8 cellular contexts compared by ENCODE assay signal in the genomic region with DNA sequence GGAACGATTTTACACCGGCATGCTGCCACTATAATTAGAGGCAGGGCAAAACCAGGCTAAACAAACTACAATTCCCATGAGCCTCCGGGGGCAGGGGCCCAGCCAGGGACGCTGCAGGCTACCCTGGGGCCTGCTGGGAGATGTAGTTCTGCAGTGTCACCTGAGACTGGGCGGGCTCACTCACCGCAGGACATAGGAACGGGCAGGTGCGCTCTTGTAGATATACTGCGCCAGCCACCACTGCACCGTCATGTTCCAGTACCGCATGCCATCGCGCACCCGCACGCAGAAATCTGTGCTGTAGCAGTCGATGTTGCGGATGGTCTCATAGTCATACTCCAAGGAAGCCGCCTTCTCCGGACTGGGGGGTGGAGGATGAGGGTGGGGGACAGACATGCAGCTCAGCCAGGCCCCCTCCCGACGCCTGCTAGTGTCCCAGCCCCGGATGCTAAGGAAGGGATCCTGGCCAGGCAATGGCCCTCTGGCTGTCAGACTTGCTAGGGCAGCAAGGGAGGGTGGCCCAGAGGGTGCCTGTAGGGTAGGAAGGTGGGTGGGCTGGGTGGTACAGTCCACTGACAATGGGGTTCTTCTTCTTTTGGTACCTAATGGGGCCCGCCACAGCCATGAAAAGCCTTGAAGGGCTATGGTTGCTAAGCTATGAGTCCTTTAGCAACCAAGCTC. TPM values are rescaled to one million over a fixed set of nuclear protein-coding genes. Genes with fewer than 3 reads are reported as not detected.
DNase-seq lines count a peak whose midpoint lies in the region; ATAC-seq, FAIRE-seq and TF ChIP-seq lines count a peak whose summit lies in the region.

No MANE protein-coding gene starts in this region.

- CTCF ChIA-PET in WTC11 (lab: Charles Lee) = interaction anchor here (1.9 to 2.3 kb wide), 2 partner anchors 11 to 212 kb away, joined by 13 to 84 read pairs; a partner anchor contains a TSS

- dilution Hi-C loops in keratinocyte (cut with MboI; ENCODE audit: extremely low pct_ligation_motif_present, low sequenced_read_pairs) = no loop called here

- H3K9me1 ChIP-seq in keratinocyte (ENCODE audit: control insufficient read depth, extremely low read depth, insufficient read depth, low read length) = no peaks in the 10 kb centered on the region

- TF ChIP-seq CTCF in 22Rv1 (IDR thresholded peaks at IDR 0.05) = no peak
- TF ChIP-seq CTCF in WTC11 (IDR thresholded peaks at IDR 0.05) = no peak
- TF ChIP-seq CTCF in keratinocyte (optimal IDR thresholded peaks at IDR 0.05 in 1 of 3, IDR thresholded peaks at IDR 0.05 in 1 of 3, conservative IDR thresholded peaks at IDR 0.05 in 1 of 3; ENCODE audit: extremely low read depth in 1 of 3, insufficient read depth in 2 of 3, low read length in 3 of 3) = no peak
- TF ChIP-seq CTCF in prostate gland (IDR thresholded peaks at IDR 0.05) = no peak

- peaks cover 2% of the 10 kb centered on the region for H3K79me2 ChIP-seq in keratinocyte (ENCODE audit: control insufficient read depth, insufficient read depth, low read length)

- intact Hi-C loops in prostate gland (cut with DNase I) = no loop called here

- ATAC-seq in WTC11 (peak; percentile 78), GM21423 (IDR thresholded peaks at IDR 0.05; ENCODE audit: unreplicated experiment) (no peak)

- WGBS in prostate gland = 86% methylated on average over 21 of the region's 23 CpGs

- POLR2A ChIA-PET in WTC11 (lab: Charles Lee) = no interaction called here

- H3K9me3 ChIP-seq in keratinocyte (ENCODE audit: control insufficient read depth, low read depth, low read length) (no peaks in the 10 kb centered on the region), prostate gland (no peaks in the 10 kb centered on the region)

- no peak overlapping the region for H2AFZ ChIP-seq in keratinocyte (ENCODE audit: control insufficient read depth, low read length)

- H3K27ac ChIP-seq in 22Rv1 = peak overlapping the region; percentile 26; the same call in 1 of the 2 replicates
- no peak overlapping the region for H3K27ac ChIP-seq in keratinocyte (ENCODE audit: control insufficient read depth, insufficient read depth, low read length)
- no peak overlapping the region for H3K27ac ChIP-seq in prostate gland

- H3K4me3 Mint-ChIP-seq in WTC11 = no peak overlapping the region

- H3K4me1 Mint-ChIP-seq in WTC11 = peaks cover 14% of the 10 kb centered on the region

- H3K27me3 Mint-ChIP-seq in WTC11 (ENCODE audit: low read depth) = no peaks in the 10 kb centered on the region

- no peak for DNase-seq in GM12892 (ENCODE audit: insufficient read length)
- peak; percentile 81 for DNase-seq in WTC11 (ENCODE audit: low spot score)
- no peak for DNase-seq in keratinocyte (ENCODE audit: low read depth, low spot score)
- no peak for DNase-seq in NCI-H1694 treated with DMSO at 0.1 percent for 48 hours (lab: John Stamatoyannopoulos, UW)
- DNase-seq in AML-193 (lab: John Stamatoyannopoulos, UW) = no peak
- no peak for DNase-seq in prostate gland (ENCODE audit: low spot score)

- H3K27me3 ChIP-seq in keratinocyte (ENCODE audit: control insufficient read depth, extremely low read depth, insufficient read depth, low read length) (no peaks in the 10 kb centered on the region), prostate gland (replicated peaks; ENCODE audit: insufficient read depth) (no peaks in the 10 kb centered on the region)

- H3K36me3 ChIP-seq in keratinocyte (ENCODE audit: control insufficient read depth in 2 of 2, extremely low read depth in 1 of 2, insufficient read depth in 2 of 2, low read length in 2 of 2) (peaks cover 20 to 23% of the 10 kb centered on the region in 2 experiments), prostate gland (no peaks in the 10 kb centered on the region)

- H3K9me3 Mint-ChIP-seq in WTC11 = no peaks in the 10 kb centered on the region

- H3K36me3 Mint-ChIP-seq in WTC11 = peaks cover 20% of the 10 kb centered on the region

- H3K9ac ChIP-seq in keratinocyte (ENCODE audit: control insufficient read depth, extremely low read depth, insufficient read depth, low read length) = no peak overlapping the region

- no peak overlapping the region for H3K4me3 ChIP-seq in keratinocyte (ENCODE audit: control insufficient read depth in 2 of 3, extremely low read depth in 1 of 3, insufficient read depth in 2 of 3, low read depth in 1 of 3, low read length in 3 of 3)
- H3K4me3 ChIP-seq in prostate gland = no peak overlapping the region

- FAIRE-seq in GM12892 (lab: Jason Lieb, UNC) (peak; percentile 42), keratinocyte (lab: Jason Lieb, UNC) (peak; percentile 29)

- H4K20me1 ChIP-seq in keratinocyte (ENCODE audit: control insufficient read depth, extremely low read depth, insufficient read depth, low read length) = peaks cover 5% of the 10 kb centered on the region

- H3K4me1 ChIP-seq in keratinocyte (ENCODE audit: control insufficient read depth, extremely low read depth, insufficient read depth, low read length) (no peaks in the 10 kb centered on the region), prostate gland (replicated peaks) (no peaks in the 10 kb centered on the region)

- no peak overlapping the region for H3K4me2 ChIP-seq in keratinocyte (ENCODE audit: control insufficient read depth, extremely low read depth, insufficient read depth, low read depth, low read length)

- no peak overlapping the region; the same call in 1 of the 2 replicates for H3K27ac Mint-ChIP-seq in WTC11

- TF ChIP-seq POLR2A in GM12892 (IDR thresholded peaks at IDR 0.05; ENCODE audit: low read depth, low read length) = no peak
- TF ChIP-seq POLR2A in prostate gland (IDR thresholded peaks at IDR 0.05) = no peak

TF ChIP-seq in WTC11, 78 proteins besides CTCF, POLR2A, EP300 and RAD21 (continues in another document):
- TF ChIP-seq SMAD3 (CRISPR knock-in tag; IDR thresholded peaks at IDR 0.05; ENCODE audit: borderline replicate concordance) (no peak), FOXK1 (CRISPR knock-in tag; IDR thresholded peaks at IDR 0.05) (0 out of 2 replicates have a peak, but pooled peaks have one; percentile 43)

RNA-seq across cellular contexts. Expression of a gene that starts 5.8 kb away (rescaled TPM):
- polyA plus RNA-seq in GM12892 (2012; ENCODE audit: missing spikeins) = 0.42 TPM
- total RNA-seq in WTC11 (2021) (9.3 to 14.7 TPM (median 13.8 TPM) in 3 replicates), prostate gland (10 to 100 TPM; 40.2 to 88.6 TPM)
- polyA plus RNA-seq in keratinocyte = 1.5 to 2.2 TPM (median 1.8 TPM) in 3 replicates
- 2.8 TPM for polyA plus RNA-seq in keratinocyte (2011; ENCODE audit: low read depth)
- 1.0 and 2.2 TPM in 2 replicates for polyA plus RNA-seq in keratinocyte (2011; cell fraction: cytosol; rRNA removed)
- polyA plus RNA-seq in keratinocyte (2011; cell fraction: nucleus; rRNA removed) = 10.2 and 10.8 TPM in 2 replicates
- 4.5 and 6.4 TPM in 2 replicates for polyA plus RNA-seq in keratinocyte (2012; ENCODE audit: low replicate concordance)
- polyA minus RNA-seq in keratinocyte = 1.7 to 3.1 TPM (median 2.9 TPM) in 3 replicates
- polyA minus RNA-seq in keratinocyte (2011; cell fraction: cytosol; rRNA and poly(A)+ RNA removed) = 2.3 TPM
- 2.1 and 2.6 TPM in 2 replicates for polyA minus RNA-seq in keratinocyte (2011; cell fraction: nucleus; rRNA and poly(A)+ RNA removed)

RNA-seq across cellular contexts. Expression of a gene that starts 10.7 kb away (rescaled TPM):
- 9.9 TPM for polyA plus RNA-seq in GM12892 (2012; ENCODE audit: missing spikeins)
- total RNA-seq in WTC11 (2021) = 109 to 126 TPM (median 113 TPM) in 3 replicates
- polyA plus RNA-seq in keratinocyte = 41.3 to 70.2 TPM (median 62.7 TPM) in 3 replicates
- 6.9 TPM for polyA plus RNA-seq in keratinocyte (2011; ENCODE audit: low read depth)
- 40.0 and 79.8 TPM in 2 replicates for polyA plus RNA-seq in keratinocyte (2011; cell fraction: cytosol; rRNA removed)
- 146 and 213 TPM in 2 replicates for polyA plus RNA-seq in keratinocyte (2011; cell fraction: nucleus; rRNA removed)
- 54.1 and 120 TPM in 2 replicates for polyA plus RNA-seq in keratinocyte (2012; ENCODE audit: low replicate concordance)
- 41.1 to 132 TPM (median 55.3 TPM) in 3 replicates for polyA minus RNA-seq in keratinocyte
- polyA minus RNA-seq in keratinocyte (2011; cell fraction: cytosol; rRNA and poly(A)+ RNA removed) = 195 TPM
- 158 and 173 TPM in 2 replicates for polyA minus RNA-seq in keratinocyte (2011; cell fraction: nucleus; rRNA and poly(A)+ RNA removed)
- 100 to 1,000 TPM in 1 of 2 donors, 10 to 100 TPM in 1; 91.7 to 430 TPM for total RNA-seq in prostate gland

RNA-seq across cellular contexts. Expression of a gene that starts 12.4 kb away (rescaled TPM):
- 11.7 TPM for polyA plus RNA-seq in GM12892 (2012; ENCODE audit: missing spikeins)
- 32.0 to 34.3 TPM (median 32.5 TPM) in 3 replicates for total RNA-seq in WTC11 (2021)
- polyA plus RNA-seq in keratinocyte = 36.5 to 49.7 TPM (median 40.5 TPM) in 3 replicates
- polyA plus RNA-seq in keratinocyte (2011; ENCODE audit: low read depth) = 8.1 TPM
- 30.5 and 56.0 TPM in 2 replicates for polyA plus RNA-seq in keratinocyte (2011; cell fraction: cytosol; rRNA removed)
- polyA plus RNA-seq in keratinocyte (2011; cell fraction: nucleus; rRNA removed) = 22.0 and 30.1 TPM in 2 replicates
- polyA plus RNA-seq in keratinocyte (2012; ENCODE audit: low replicate concordance) = 22.8 and 48.0 TPM in 2 replicates
- polyA minus RNA-seq in keratinocyte = 22.7 to 39.1 TPM (median 33.0 TPM) in 3 replicates
- 60.6 TPM for polyA minus RNA-seq in keratinocyte (2011; cell fraction: cytosol; rRNA and poly(A)+ RNA removed)
- 11.6 and 14.2 TPM in 2 replicates for polyA minus RNA-seq in keratinocyte (2011; cell fraction: nucleus; rRNA and poly(A)+ RNA removed)
- total RNA-seq in prostate gland = 100 to 1,000 TPM; 122 to 163 TPM

RNA-seq across cellular contexts. Expression of a gene that starts 19.2 kb away (rescaled TPM):
- 3.1 TPM for polyA plus RNA-seq in GM12892 (2012; ENCODE audit: missing spikeins)
- 4.6 to 5.4 TPM (median 4.9 TPM) in 3 replicates for total RNA-seq in WTC11 (2021)
- 2.0 to 4.0 TPM (median 3.4 TPM) in 3 replicates for polyA plus RNA-seq in keratinocyte
- 5.4 TPM for polyA plus RNA-seq in keratinocyte (2011; ENCODE audit: low read depth)
- 1.5 and 3.5 TPM in 2 replicates for polyA plus RNA-seq in keratinocyte (2011; cell fraction: cytosol; rRNA removed)
- 2.4 and 2.6 TPM in 2 replicates for polyA plus RNA-seq in keratinocyte (2011; cell fraction: nucleus; rRNA removed)
- polyA plus RNA-seq in keratinocyte (2012; ENCODE audit: low replicate concordance) = 4.3 and 7.3 TPM in 2 replicates
- 0.16 TPM in 1 of 3 replicates, not detected in the others for polyA minus RNA-seq in keratinocyte
- polyA minus RNA-seq in keratinocyte (2011; cell fraction: cytosol; rRNA and poly(A)+ RNA removed) = 1.3 TPM
- 0.32 and 0.62 TPM in 2 replicates for polyA minus RNA-seq in keratinocyte (2011; cell fraction: nucleus; rRNA and poly(A)+ RNA removed)
- total RNA-seq in prostate gland = 10 to 100 TPM in 1 of 2 donors, 1 to 10 TPM in 1; 7.6 to 14.7 TPM

RNA-seq across cellular contexts. Expression of a gene that starts 21.9 kb away (rescaled TPM):
- polyA plus RNA-seq in GM12892 (2012; ENCODE audit: missing spikeins) = 4,059 TPM
- total RNA-seq in WTC11 (2021) = 1,828 to 2,106 TPM (median 2,018 TPM) in 3 replicates
- polyA plus RNA-seq in keratinocyte = 1,666 to 2,598 TPM (median 1,866 TPM) in 3 replicates
- 468 TPM for polyA plus RNA-seq in keratinocyte (2011; ENCODE audit: low read depth)
- polyA plus RNA-seq in keratinocyte (2011; cell fraction: cytosol; rRNA removed) = 1,169 and 2,467 TPM in 2 replicates
- polyA plus RNA-seq in keratinocyte (2011; cell fraction: nucleus; rRNA removed) = 562 and 695 TPM in 2 replicates
- 2,423 and 2,469 TPM in 2 replicates for polyA plus RNA-seq in keratinocyte (2012; ENCODE audit: low replicate concordance)
- 519 to 770 TPM (median 701 TPM) in 3 replicates for polyA minus RNA-seq in keratinocyte
- 1,006 TPM for polyA minus RNA-seq in keratinocyte (2011; cell fraction: cytosol; rRNA and poly(A)+ RNA removed)
- 236 and 249 TPM in 2 replicates for polyA minus RNA-seq in keratinocyte (2011; cell fraction: nucleus; rRNA and poly(A)+ RNA removed)
- total RNA-seq in prostate gland = 1,000 to 10,000 TPM; 1,667 to 3,369 TPM
